Comparison of ENCODE assay signal across 11 cellular contexts in genomic region chr14:61547186-61548121, GRCh38.
DNase-seq lines count a peak whose midpoint lies in the region; ATAC-seq, FAIRE-seq and TF ChIP-seq lines count a peak whose summit lies in the region.
"Had no signal": no experiment of that assay in that cellular context is flagged by ENCODE, and none has a peak within 500 bp of the region (broad histone marks: within the 10 kb centered on the region; RNA-seq: fewer than 3 reads in every experiment).

No MANE protein-coding gene starts in this region.

- no peaks in the 10 kb centered on the region for H4K20me1 ChIP-seq in HepG2 (ENCODE audit: insufficient read depth, low read length)

- WGBS in HepG2 (ENCODE audit: low lambda C conversion rate), result 91% methylated on average over 15 of the region's 15 CpGs
- 78% methylated on average over 9 of the region's 15 CpGs for WGBS in right lobe of liver (ENCODE audit: insufficient coverage, low coverage, low lambda C conversion rate, missing lambda C conversion rate)
- WGBS in aorta, 2 donors, result 55 to 57% methylated on average over 15 of the region's 15 CpGs

- H3K9me3 Mint-ChIP-seq in activated naive CD8-positive, alpha-beta T cell treated with anti-CD3 and anti-CD28 coated beads, Interleukin-2, amount 10 ng/mL, durations not matched to agents 7 days and 5 days, result no peaks in the 10 kb centered on the region
- no peaks in the 10 kb centered on the region for H3K9me3 Mint-ChIP-seq in immature natural killer cell

- no peak overlapping the region for H3K9ac ChIP-seq in HepG2 (ENCODE audit: insufficient read depth, low read depth, low read length)

- TF ChIP-seq RAD21 in HepG2 (CRISPR knock-in tag; IDR thresholded peaks at IDR 0.05), result no peak

- DNase-seq in HepG2 (ENCODE audit: low spot score), result no peak
- no peak for DNase-seq in right lobe of liver
- DNase-seq in activated naive CD8-positive, alpha-beta T cell treated with anti-CD3 and anti-CD28 coated beads, Interleukin-2, amount 10 ng/mL, durations not matched to agents 7 days and 5 days, result no peak
- DNase-seq in immature natural killer cell, result no peak
- DNase-seq in aorta, result peak in 1 of 2 donors; percentile 77
- DNase-seq in GM13976 (ENCODE audit: low spot score), result no peak
- no peak for DNase-seq in GOT3 (lab: John Stamatoyannopoulos, UW)
- DNase-seq: hippocampal formation; NK-92 treated with Interleukin-12 subunit alpha and Interleukin-12 subunit beta, amount 100 ng/mL, for 24 hours; retina had no signal

- no peak overlapping the region for H2AFZ ChIP-seq in HepG2 (ENCODE audit: low read length)

- intact Hi-C loops in HepG2 (cut with micrococcal nuclease; ENCODE audit: unreplicated experiment) (no loop called here), right lobe of liver (cut with DNase I) (no loop called here), aorta (cut with DNase I) (loop anchor here in 1 of 2 donors (5.0 kb wide), 2 partner anchors 40 to 75 kb away; no protein-coding TSS in a partner anchor)

- peaks cover 33% of the 10 kb centered on the region for H3K4me1 Mint-ChIP-seq in activated naive CD8-positive, alpha-beta T cell treated with anti-CD3 and anti-CD28 coated beads, Interleukin-2, amount 10 ng/mL, durations not matched to agents 7 days and 5 days
- H3K4me1 Mint-ChIP-seq in immature natural killer cell, result peaks cover 36 to 71% of the 10 kb centered on the region in 2 donors

- peaks cover 67% of the 10 kb centered on the region for H3K36me3 Mint-ChIP-seq in activated naive CD8-positive, alpha-beta T cell treated with anti-CD3 and anti-CD28 coated beads, Interleukin-2, amount 10 ng/mL, durations not matched to agents 7 days and 5 days
- peaks cover 17 to 79% (median 39%) of the 10 kb centered on the region in 3 donors for H3K36me3 Mint-ChIP-seq in immature natural killer cell

- TF ChIP-seq POLR2A in HepG2 (IDR thresholded peaks at IDR 0.05; ENCODE audit: insufficient read depth in 1 of 2, low read depth in 2 of 2, low read length in 2 of 2), result no peak
- TF ChIP-seq POLR2A in right lobe of liver (IDR thresholded peaks at IDR 0.05), result no peak

- H3K9me3 ChIP-seq in HepG2 (ENCODE audit: low read length) (no peaks in the 10 kb centered on the region), right lobe of liver (no peaks in the 10 kb centered on the region), aorta (ENCODE audit: control insufficient read depth, low read length) (no peaks in the 10 kb centered on the region)

- CTCF ChIA-PET in HepG2 (lab: Yijun Ruan, JAX; ENCODE audit: low intra/inter-chr PET ratio, low total read pairs), result no interaction called here

- POLR2A ChIA-PET in HepG2 (lab: Yijun Ruan, JAX), result interaction anchor here (1.0 to 2.0 kb wide), 4 partner anchors 9 to 22 kb away, joined by 3 to 17 read pairs (median 8); no protein-coding TSS in a partner anchor
- POLR2A ChIA-PET in activated naive CD8-positive, alpha-beta T cell treated with anti-CD3 and anti-CD28 coated beads, Interleukin-2, amount 10 ng/mL, durations not matched to agents 7 days and 5 days (lab: Charles Lee), result interaction anchor here (0.9 to 2.4 kb wide), 2 partner anchors 22 to 148 kb away, joined by 3 to 6 read pairs; partner anchors contain the start of gene HIF1A

- H3K4me2 ChIP-seq in HepG2 (ENCODE audit: low read depth, low read length), result no peak overlapping the region

- no peak overlapping the region for H3K4me3 ChIP-seq in HepG2 (replicated peaks in 1 of 3; ENCODE audit: insufficient read depth in 1 of 3, low read depth in 2 of 3, low read length in 3 of 3)
- H3K4me3 ChIP-seq in right lobe of liver, result no peak overlapping the region
- no peak overlapping the region for H3K4me3 ChIP-seq in aorta (ENCODE audit: low read length in 2 of 2)

- no peak for TF ChIP-seq CTCF in HepG2 (CRISPR knock-in tag; IDR thresholded peaks at IDR 0.05)
- no peak for TF ChIP-seq CTCF in right lobe of liver (IDR thresholded peaks at IDR 0.05)
- TF ChIP-seq CTCF in GM13976 (IDR thresholded peaks at IDR 0.05; ENCODE audit: borderline replicate concordance, control extremely low read depth, extremely low read depth, insufficient read depth, missing control alignments), result no peak

- H3K4me3 Mint-ChIP-seq in activated naive CD8-positive, alpha-beta T cell treated with anti-CD3 and anti-CD28 coated beads, Interleukin-2, amount 10 ng/mL, durations not matched to agents 7 days and 5 days, result no peak overlapping the region
- no peak overlapping the region for H3K4me3 Mint-ChIP-seq in immature natural killer cell

- ATAC-seq in HepG2 (peak; percentile 36), right lobe of liver (no peak), aorta (ENCODE audit: low FRiP score) (peak; percentile 53), GM19452 (IDR thresholded peaks at IDR 0.05; ENCODE audit: unreplicated experiment) (no peak)
- ATAC-seq in activated naive CD8-positive, alpha-beta T cell treated with anti-CD3 and anti-CD28 coated beads, Interleukin-2, amount 10 ng/mL, durations not matched to agents 7 days and 5 days (ENCODE audit: low read depth), result no peak

- no peaks in the 10 kb centered on the region for H3K27me3 Mint-ChIP-seq in activated naive CD8-positive, alpha-beta T cell treated with anti-CD3 and anti-CD28 coated beads, Interleukin-2, amount 10 ng/mL, durations not matched to agents 7 days and 5 days
- peaks cover 19 to 48% (median 40%) of the 10 kb centered on the region in 3 donors for H3K27me3 Mint-ChIP-seq in immature natural killer cell (ENCODE audit: low read depth in 3 of 3)

- TF ChIP-seq EP300 in HepG2 (IDR thresholded peaks at IDR 0.05; ENCODE audit: low read depth in 2 of 2, low read length in 2 of 2), result no peak
- TF ChIP-seq EP300 in HepG2 (CRISPR knock-in tag; IDR thresholded peaks at IDR 0.05; ENCODE audit: borderline replicate concordance), result no peak

- H3K36me3 ChIP-seq in HepG2 (replicated peaks in 1 of 2; ENCODE audit: control insufficient read depth in 1 of 2, insufficient read depth in 2 of 2, low read length in 2 of 2) (no peaks in the 10 kb centered on the region), right lobe of liver (no peaks in the 10 kb centered on the region), aorta (ENCODE audit: control insufficient read depth in 1 of 2, insufficient read depth in 2 of 2, low read length in 1 of 2) (no peaks in the 10 kb centered on the region)

- H3K27me3 ChIP-seq in HepG2 (ENCODE audit: control insufficient read depth in 1 of 2, insufficient read depth in 2 of 2, low read length in 2 of 2) (no peaks in the 10 kb centered on the region), right lobe of liver (no peaks in the 10 kb centered on the region), aorta (ENCODE audit: control insufficient read depth in 1 of 2, insufficient read depth in 2 of 2, low read length in 1 of 2) (no peaks in the 10 kb centered on the region)

- BruUV-seq in HepG2 (replicated peaks; lab: Mats Ljungman, UMichigan), result no TSS peak

- no peaks in the 10 kb centered on the region for H3K79me2 ChIP-seq in HepG2 (ENCODE audit: insufficient read depth, low read length)

- in situ Hi-C loops in HepG2 (cut with HindIII; ENCODE audit: extremely low pct_ligation_motif_present, low pct_unique_long_range_greater_than_20kb), result no loop called here
- in situ Hi-C loops in GM13976 (cut with MboI; ENCODE audit: low sequenced_read_pairs, unreplicated experiment), result no loop called here

- no peak for FAIRE-seq in HepG2 (lab: Jason Lieb, UNC)

- H3K4me1 ChIP-seq in HepG2 (ENCODE audit: insufficient read depth, low read length), result peaks cover 82% of the 10 kb centered on the region
- H3K4me1 ChIP-seq in right lobe of liver, result peaks cover 0 to 39% (median 13%) of the 10 kb centered on the region in 4 donors
- H3K4me1 ChIP-seq in aorta (ENCODE audit: control insufficient read depth in 1 of 2, insufficient read depth in 2 of 2, low read length in 2 of 2), result peaks cover 7 to 9% of the 10 kb centered on the region in 2 donors

- H3K27ac Mint-ChIP-seq in activated naive CD8-positive, alpha-beta T cell treated with anti-CD3 and anti-CD28 coated beads, Interleukin-2, amount 10 ng/mL, durations not matched to agents 7 days and 5 days, result peak overlapping the region; percentile 15
- H3K27ac Mint-ChIP-seq in immature natural killer cell, result peak overlapping the region; percentile 44 to 86 (median 80)

- H3K27ac ChIP-seq in HepG2 (ENCODE audit: extremely low read length, insufficient read depth, low read length) (no peak overlapping the region), right lobe of liver (peak overlapping the region in 1 of 3 donors; percentile 10), aorta (ENCODE audit: low read depth in 1 of 2, low read length in 2 of 2) (peak overlapping the region in 1 of 2 donors; percentile 42)

TF ChIP-seq in HepG2, 621 proteins besides CTCF, POLR2A, EP300 and RAD21:
- TF ChIP-seq SETDB1 (CRISPR knock-in tag; IDR thresholded peaks at IDR 0.05; ENCODE audit: borderline replicate concordance), result no peak
- TF ChIP-seq ZBTB38 (CRISPR knock-in tag; IDR thresholded peaks at IDR 0.05), result peak; percentile 35; the same call in 1 of the 2 replicates
- TF ChIP-seq TEAD3 (CRISPR knock-in tag; optimal IDR thresholded peaks at IDR 0.05; ENCODE audit: borderline replicate concordance), result peak; percentile 38
- TF ChIP-seq, protein P1, sequence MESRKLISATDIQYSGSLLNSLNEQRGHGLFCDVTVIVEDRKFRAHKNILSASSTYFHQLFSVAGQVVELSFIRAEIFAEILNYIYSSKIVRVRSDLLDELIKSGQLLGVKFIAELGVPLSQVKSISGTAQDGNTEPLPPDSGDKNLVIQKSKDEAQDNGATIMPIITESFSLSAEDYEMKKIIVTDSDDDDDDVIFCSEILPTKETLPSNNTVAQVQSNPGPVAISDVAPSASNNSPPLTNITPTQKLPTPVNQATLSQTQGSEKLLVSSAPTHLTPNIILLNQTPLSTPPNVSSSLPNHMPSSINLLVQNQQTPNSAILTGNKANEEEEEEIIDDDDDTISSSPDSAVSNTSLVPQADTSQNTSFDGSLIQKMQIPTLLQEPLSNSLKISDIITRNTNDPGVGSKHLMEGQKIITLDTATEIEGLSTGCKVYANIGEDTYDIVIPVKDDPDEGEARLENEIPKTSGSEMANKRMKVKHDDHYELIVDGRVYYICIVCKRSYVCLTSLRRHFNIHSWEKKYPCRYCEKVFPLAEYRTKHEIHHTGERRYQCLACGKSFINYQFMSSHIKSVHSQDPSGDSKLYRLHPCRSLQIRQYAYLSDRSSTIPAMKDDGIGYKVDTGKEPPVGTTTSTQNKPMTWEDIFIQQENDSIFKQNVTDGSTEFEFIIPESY (CRISPR knock-in tag; IDR thresholded peaks at IDR 0.05), result peak; percentile 37; the same call in 1 of the 2 replicates
- TF ChIP-seq YEATS2 (CRISPR knock-in tag; IDR thresholded peaks at IDR 0.05; ENCODE audit: borderline replicate concordance), result no peak

Comparison
In these comparisons a context has a peak if more than half of its experiments do, and no peak if none do; other contexts are left out.
1. ATAC-seq: peak in HepG2 (single experiment) and aorta (single experiment); none in right lobe of liver (0 of 4), activated naive CD8-positive, alpha-beta T cell treated with anti-CD3 and anti-CD28 coated beads, Interleukin-2, amount 10 ng/mL, durations not matched to agents 7 days and 5 days (single experiment) and GM19452 (single experiment).